In genomic region chr20:2814076-2814475, GRCh38 we compare ENCODE assay signal across 2 cellular contexts.
TF ChIP-seq lines count a peak whose summit lies in the region.

No MANE protein-coding gene starts in this region.

TF ChIP-seq in IMR-90, 13 proteins besides CTCF, POLR2A, EP300 and RAD21:
- TF ChIP-seq RCOR1 (IDR thresholded peaks at IDR 0.05; ENCODE audit: insufficient replicate concordance, low read length) = no peak
- no peak for TF ChIP-seq USF2 (IDR thresholded peaks at IDR 0.05; ENCODE audit: low read depth, low read length)

TF ChIP-seq in SK-N-SH treated with all-trans-retinoic acid at 6 μM for 48 hours, 23 proteins besides CTCF, POLR2A, EP300 and RAD21:
- TF ChIP-seq ZNF8 (CRISPR knock-in tag; IDR thresholded peaks at IDR 0.05) = no peak
- TF ChIP-seq TSHZ2 (CRISPR knock-in tag; IDR thresholded peaks at IDR 0.05) = no peak
- no peak for TF ChIP-seq ZFP3 (CRISPR knock-in tag; IDR thresholded peaks at IDR 0.05)
- no peak for TF ChIP-seq ZNF70 (CRISPR knock-in tag; IDR thresholded peaks at IDR 0.05)
- TF ChIP-seq TCF4 (CRISPR knock-in tag; IDR thresholded peaks at IDR 0.05; ENCODE audit: borderline replicate concordance) = no peak
- no peak for TF ChIP-seq CREB5 (CRISPR knock-in tag; IDR thresholded peaks at IDR 0.05; ENCODE audit: low read depth)
- no peak for TF ChIP-seq TOX (CRISPR knock-in tag; IDR thresholded peaks at IDR 0.05; ENCODE audit: borderline replicate concordance)
- no peak for TF ChIP-seq ZFP30 (CRISPR knock-in tag; IDR thresholded peaks at IDR 0.05)
- no peak for TF ChIP-seq ZC3H10 (CRISPR knock-in tag; IDR thresholded peaks at IDR 0.05)
- no peak for TF ChIP-seq ZNF565 (CRISPR knock-in tag; conservative IDR thresholded peaks at IDR 0.05; ENCODE audit: low read depth)
- TF ChIP-seq, protein P1, sequence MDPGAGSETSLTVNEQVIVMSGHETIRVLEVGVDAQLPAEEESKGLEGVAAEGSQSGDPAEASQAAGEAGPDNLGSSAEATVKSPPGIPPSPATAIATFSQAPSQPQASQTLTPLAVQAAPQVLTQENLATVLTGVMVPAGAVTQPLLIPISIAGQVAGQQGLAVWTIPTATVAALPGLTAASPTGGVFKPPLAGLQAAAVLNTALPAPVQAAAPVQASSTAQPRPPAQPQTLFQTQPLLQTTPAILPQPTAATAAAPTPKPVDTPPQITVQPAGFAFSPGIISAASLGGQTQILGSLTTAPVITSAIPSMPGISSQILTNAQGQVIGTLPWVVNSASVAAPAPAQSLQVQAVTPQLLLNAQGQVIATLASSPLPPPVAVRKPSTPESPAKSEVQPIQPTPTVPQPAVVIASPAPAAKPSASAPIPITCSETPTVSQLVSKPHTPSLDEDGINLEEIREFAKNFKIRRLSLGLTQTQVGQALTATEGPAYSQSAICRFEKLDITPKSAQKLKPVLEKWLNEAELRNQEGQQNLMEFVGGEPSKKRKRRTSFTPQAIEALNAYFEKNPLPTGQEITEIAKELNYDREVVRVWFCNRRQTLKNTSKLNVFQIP (CRISPR knock-in tag; IDR thresholded peaks at IDR 0.05; ENCODE audit: borderline replicate concordance, low read depth) = no peak
- TF ChIP-seq OSR1 (CRISPR knock-in tag; IDR thresholded peaks at IDR 0.05) = no peak
